ENCODE assay signal across 1 cellular context in the genomic region with DNA sequence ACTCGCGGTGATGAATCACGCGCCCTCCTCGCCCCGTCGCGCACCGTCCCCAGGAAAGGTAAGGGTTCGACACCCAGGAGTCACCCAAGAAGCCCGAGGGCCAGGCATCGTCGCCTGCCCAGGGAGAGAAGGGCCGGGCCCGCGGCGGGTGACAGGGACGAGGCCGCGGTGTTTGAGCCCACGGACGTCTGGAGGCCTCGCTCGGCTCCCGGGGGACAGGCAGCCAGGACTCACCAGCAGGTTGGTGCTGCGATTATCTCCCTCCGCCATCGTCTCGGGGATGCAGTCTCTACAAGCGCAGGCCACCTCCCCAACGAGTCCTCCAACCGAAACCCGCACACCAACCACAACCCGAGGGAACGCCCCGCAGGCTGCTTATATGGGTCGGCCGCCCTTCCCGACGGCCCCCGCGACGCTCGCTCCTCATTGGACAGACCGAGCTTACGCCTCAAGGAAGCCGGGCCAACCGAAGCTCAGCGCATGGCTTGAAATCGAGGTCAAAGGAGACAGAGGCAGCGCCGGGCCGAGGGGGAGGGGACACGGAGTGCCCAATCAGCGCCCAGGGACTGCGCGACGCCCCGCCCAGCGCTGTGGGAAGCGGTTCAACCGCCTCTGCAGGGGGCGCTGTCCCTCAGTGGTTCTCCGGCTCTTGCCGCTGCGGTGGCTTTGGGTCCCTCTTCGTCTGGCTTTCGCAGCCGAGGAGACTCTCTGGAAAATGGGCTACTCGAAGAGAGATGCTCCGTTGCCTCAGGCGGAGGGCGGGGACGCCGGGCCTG.
A peak's percentile ranks its signal among the peaks of the same experiment; 100 is the strongest.
TF ChIP-seq lines count a peak whose summit lies in the region.

ARL6IP1 (minus strand) TSS at position 353 of the 776 bp plus-strand sequence; CDS start at position 270, 83 bp downstream.

TF ChIP-seq in HepG2, 621 proteins besides CTCF, POLR2A, EP300 and RAD21 (continued from another document and continues in another):
- TF ChIP-seq MLXIP (CRISPR knock-in tag; IDR thresholded peaks at IDR 0.05; ENCODE audit: borderline replicate concordance) (peak; percentile 80; the same call in 1 of the 2 replicates), ISL2 (CRISPR knock-in tag; IDR thresholded peaks at IDR 0.05) (peak; percentile 87), ZNF773 (CRISPR knock-in tag; IDR thresholded peaks at IDR 0.05; ENCODE audit: borderline replicate concordance) (peak; percentile 95; the same call in 1 of the 2 replicates), XRCC5 (optimal IDR thresholded peaks at IDR 0.05; ENCODE audit: low read length) (peak; percentile 100), NONO (IDR thresholded peaks at IDR 0.05) (no peak), NONO (CRISPR knock-in tag; conservative IDR thresholded peaks at IDR 0.05) (peak; percentile 100), SP140L (CRISPR knock-in tag; IDR thresholded peaks at IDR 0.05; ENCODE audit: borderline replicate concordance) (peak; percentile 73; the same call in 1 of the 2 replicates), ZNF724P (CRISPR knock-in tag; IDR thresholded peaks at IDR 0.05; ENCODE audit: borderline replicate concordance) (peak; percentile 76; the same call in 1 of the 2 replicates), ZC3H13 (CRISPR knock-in tag; IDR thresholded peaks at IDR 0.05) (peak; percentile 99), STAG1 (CRISPR knock-in tag; IDR thresholded peaks at IDR 0.05) (peak; percentile 94), NBN (conservative IDR thresholded peaks at IDR 0.05) (no peak), CEBPB (IDR thresholded peaks at IDR 0.05; ENCODE audit: borderline replicate concordance, low read depth, low read length) (no peak), GTF2F1 (IDR thresholded peaks at IDR 0.05; ENCODE audit: low read length) (peak; percentile 97), ZBTB1 (CRISPR knock-in tag; IDR thresholded peaks at IDR 0.05; ENCODE audit: borderline replicate concordance) (peak; percentile 47; the same call in 1 of the 2 replicates), NR2F2 (IDR thresholded peaks at IDR 0.05; ENCODE audit: borderline replicate concordance, low read depth) (peak; percentile 75; the same call in 1 of the 2 replicates), ZKSCAN5 (CRISPR knock-in tag; IDR thresholded peaks at IDR 0.05) (peak; percentile 38; the same call in 1 of the 2 replicates), ZMAT3 (CRISPR knock-in tag; conservative IDR thresholded peaks at IDR 0.05) (peak; percentile 94), NR3C1 (CRISPR knock-in tag; IDR thresholded peaks at IDR 0.05) (no peak), RAD51 (IDR thresholded peaks at IDR 0.05; ENCODE audit: borderline replicate concordance) (no peak), CAMTA2 (CRISPR knock-in tag; IDR thresholded peaks at IDR 0.05; ENCODE audit: borderline replicate concordance) (peak; percentile 96), ZNF142 (CRISPR knock-in tag; IDR thresholded peaks at IDR 0.05) (peak; percentile 92), ZNF570 (CRISPR knock-in tag; IDR thresholded peaks at IDR 0.05; ENCODE audit: borderline replicate concordance) (0 out of 2 replicates have a peak, but pooled peaks have one; percentile 94), TBX2 (CRISPR knock-in tag; IDR thresholded peaks at IDR 0.05; ENCODE audit: borderline replicate concordance) (peak; percentile 91), NFKBIZ (CRISPR knock-in tag; IDR thresholded peaks at IDR 0.05) (peak; percentile 98), SP4 (CRISPR knock-in tag; IDR thresholded peaks at IDR 0.05) (peak; percentile 99)
- TF ChIP-seq, protein P1, sequence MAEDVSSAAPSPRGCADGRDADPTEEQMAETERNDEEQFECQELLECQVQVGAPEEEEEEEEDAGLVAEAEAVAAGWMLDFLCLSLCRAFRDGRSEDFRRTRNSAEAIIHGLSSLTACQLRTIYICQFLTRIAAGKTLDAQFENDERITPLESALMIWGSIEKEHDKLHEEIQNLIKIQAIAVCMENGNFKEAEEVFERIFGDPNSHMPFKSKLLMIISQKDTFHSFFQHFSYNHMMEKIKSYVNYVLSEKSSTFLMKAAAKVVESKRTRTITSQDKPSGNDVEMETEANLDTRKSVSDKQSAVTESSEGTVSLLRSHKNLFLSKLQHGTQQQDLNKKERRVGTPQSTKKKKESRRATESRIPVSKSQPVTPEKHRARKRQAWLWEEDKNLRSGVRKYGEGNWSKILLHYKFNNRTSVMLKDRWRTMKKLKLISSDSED (CRISPR knock-in tag; IDR thresholded peaks at IDR 0.05) = 0 out of 2 replicates have a peak, but pooled peaks have one; percentile 20
- TF ChIP-seq, protein P2, sequence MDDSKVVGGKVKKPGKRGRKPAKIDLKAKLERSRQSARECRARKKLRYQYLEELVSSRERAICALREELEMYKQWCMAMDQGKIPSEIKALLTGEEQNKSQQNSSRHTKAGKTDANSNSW (CRISPR knock-in tag; IDR thresholded peaks at IDR 0.05; ENCODE audit: borderline replicate concordance) = peak; percentile 69; the same call in 1 of the 2 replicates
- TF ChIP-seq, protein P3, sequence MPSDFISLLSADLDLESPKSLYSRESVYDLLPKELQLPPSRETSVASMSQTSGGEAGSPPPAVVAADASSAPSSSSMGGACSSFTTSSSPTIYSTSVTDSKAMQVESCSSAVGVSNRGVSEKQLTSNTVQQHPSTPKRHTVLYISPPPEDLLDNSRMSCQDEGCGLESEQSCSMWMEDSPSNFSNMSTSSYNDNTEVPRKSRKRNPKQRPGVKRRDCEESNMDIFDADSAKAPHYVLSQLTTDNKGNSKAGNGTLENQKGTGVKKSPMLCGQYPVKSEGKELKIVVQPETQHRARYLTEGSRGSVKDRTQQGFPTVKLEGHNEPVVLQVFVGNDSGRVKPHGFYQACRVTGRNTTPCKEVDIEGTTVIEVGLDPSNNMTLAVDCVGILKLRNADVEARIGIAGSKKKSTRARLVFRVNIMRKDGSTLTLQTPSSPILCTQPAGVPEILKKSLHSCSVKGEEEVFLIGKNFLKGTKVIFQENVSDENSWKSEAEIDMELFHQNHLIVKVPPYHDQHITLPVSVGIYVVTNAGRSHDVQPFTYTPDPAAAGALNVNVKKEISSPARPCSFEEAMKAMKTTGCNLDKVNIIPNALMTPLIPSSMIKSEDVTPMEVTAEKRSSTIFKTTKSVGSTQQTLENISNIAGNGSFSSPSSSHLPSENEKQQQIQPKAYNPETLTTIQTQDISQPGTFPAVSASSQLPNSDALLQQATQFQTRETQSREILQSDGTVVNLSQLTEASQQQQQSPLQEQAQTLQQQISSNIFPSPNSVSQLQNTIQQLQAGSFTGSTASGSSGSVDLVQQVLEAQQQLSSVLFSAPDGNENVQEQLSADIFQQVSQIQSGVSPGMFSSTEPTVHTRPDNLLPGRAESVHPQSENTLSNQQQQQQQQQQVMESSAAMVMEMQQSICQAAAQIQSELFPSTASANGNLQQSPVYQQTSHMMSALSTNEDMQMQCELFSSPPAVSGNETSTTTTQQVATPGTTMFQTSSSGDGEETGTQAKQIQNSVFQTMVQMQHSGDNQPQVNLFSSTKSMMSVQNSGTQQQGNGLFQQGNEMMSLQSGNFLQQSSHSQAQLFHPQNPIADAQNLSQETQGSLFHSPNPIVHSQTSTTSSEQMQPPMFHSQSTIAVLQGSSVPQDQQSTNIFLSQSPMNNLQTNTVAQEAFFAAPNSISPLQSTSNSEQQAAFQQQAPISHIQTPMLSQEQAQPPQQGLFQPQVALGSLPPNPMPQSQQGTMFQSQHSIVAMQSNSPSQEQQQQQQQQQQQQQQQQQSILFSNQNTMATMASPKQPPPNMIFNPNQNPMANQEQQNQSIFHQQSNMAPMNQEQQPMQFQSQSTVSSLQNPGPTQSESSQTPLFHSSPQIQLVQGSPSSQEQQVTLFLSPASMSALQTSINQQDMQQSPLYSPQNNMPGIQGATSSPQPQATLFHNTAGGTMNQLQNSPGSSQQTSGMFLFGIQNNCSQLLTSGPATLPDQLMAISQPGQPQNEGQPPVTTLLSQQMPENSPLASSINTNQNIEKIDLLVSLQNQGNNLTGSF (CRISPR knock-in tag; IDR thresholded peaks at IDR 0.05) = peak; percentile 96
- TF ChIP-seq, protein P4, sequence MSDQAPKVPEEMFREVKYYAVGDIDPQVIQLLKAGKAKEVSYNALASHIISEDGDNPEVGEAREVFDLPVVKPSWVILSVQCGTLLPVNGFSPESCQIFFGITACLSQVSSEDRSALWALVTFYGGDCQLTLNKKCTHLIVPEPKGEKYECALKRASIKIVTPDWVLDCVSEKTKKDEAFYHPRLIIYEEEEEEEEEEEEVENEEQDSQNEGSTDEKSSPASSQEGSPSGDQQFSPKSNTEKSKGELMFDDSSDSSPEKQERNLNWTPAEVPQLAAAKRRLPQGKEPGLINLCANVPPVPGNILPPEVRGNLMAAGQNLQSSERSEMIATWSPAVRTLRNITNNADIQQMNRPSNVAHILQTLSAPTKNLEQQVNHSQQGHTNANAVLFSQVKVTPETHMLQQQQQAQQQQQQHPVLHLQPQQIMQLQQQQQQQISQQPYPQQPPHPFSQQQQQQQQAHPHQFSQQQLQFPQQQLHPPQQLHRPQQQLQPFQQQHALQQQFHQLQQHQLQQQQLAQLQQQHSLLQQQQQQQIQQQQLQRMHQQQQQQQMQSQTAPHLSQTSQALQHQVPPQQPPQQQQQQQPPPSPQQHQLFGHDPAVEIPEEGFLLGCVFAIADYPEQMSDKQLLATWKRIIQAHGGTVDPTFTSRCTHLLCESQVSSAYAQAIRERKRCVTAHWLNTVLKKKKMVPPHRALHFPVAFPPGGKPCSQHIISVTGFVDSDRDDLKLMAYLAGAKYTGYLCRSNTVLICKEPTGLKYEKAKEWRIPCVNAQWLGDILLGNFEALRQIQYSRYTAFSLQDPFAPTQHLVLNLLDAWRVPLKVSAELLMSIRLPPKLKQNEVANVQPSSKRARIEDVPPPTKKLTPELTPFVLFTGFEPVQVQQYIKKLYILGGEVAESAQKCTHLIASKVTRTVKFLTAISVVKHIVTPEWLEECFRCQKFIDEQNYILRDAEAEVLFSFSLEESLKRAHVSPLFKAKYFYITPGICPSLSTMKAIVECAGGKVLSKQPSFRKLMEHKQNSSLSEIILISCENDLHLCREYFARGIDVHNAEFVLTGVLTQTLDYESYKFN (CRISPR knock-in tag; conservative IDR thresholded peaks at IDR 0.05) = peak; percentile 88
- TF ChIP-seq, protein P5, sequence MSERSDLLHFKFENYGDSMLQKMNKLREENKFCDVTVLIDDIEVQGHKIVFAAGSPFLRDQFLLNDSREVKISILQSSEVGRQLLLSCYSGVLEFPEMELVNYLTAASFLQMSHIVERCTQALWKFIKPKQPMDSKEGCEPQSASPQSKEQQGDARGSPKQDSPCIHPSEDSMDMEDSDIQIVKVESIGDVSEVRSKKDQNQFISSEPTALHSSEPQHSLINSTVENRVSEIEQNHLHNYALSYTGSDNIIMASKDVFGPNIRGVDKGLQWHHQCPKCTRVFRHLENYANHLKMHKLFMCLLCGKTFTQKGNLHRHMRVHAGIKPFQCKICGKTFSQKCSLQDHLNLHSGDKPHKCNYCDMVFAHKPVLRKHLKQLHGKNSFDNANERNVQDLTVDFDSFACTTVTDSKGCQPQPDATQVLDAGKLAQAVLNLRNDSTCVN (CRISPR knock-in tag; IDR thresholded peaks at IDR 0.05; ENCODE audit: borderline replicate concordance) = peak; percentile 88; the same call in 1 of the 2 replicates
